ENCODE assay signal across 17 cellular contexts in the genomic region with DNA sequence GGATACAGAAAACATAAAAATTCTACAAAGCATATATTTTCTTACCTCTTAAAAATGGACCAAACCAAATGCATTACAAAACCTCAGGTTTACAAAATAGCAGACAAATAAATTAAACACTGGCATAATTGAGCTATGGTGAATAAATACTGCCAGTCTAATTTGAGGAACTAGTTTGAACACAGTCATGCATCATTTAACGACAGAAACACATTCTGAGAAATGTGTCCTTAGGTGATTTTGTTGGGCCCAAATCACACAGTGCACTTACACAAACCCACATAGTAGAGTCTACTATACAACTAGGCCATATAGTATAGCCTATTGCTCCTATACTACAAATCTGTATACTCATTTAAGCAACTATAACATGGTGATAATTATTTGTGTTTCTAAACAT.
DNase-seq lines count a peak whose midpoint lies in the region; ATAC-seq, FAIRE-seq and TF ChIP-seq lines count a peak whose summit lies in the region.
"Had no signal": no experiment of that assay in that cellular context is flagged by ENCODE, and none has a peak within 500 bp of the region (broad histone marks: within the 10 kb centered on the region; RNA-seq: fewer than 3 reads in every experiment).

No MANE protein-coding gene starts in this region.

- H3K27ac ChIP-seq in DOHH2 (ENCODE audit: low read depth, low read length): no peak overlapping the region
- H3K27ac ChIP-seq in IMR-90 (ENCODE audit: insufficient read depth, low read length): no peak overlapping the region
- peak overlapping the region; percentile 63 for H3K27ac ChIP-seq in OCI-LY3 (ENCODE audit: low read length)
- no peak overlapping the region for H3K27ac ChIP-seq in GM12878 (ENCODE audit: control insufficient read depth, insufficient read depth)
- no peak overlapping the region for H3K27ac ChIP-seq in suprapubic skin
- H3K27ac ChIP-seq: BLaER1 treated with 17β-estradiol and CSF1 and Interleukin-3, amounts not matched to agents 10 nM and 100 nM; HL-60 had no signal

- intact Hi-C loops in IMR-90 (cut with micrococcal nuclease): loop anchor here (10.0 kb wide), 1 partner anchor 280 kb away; no protein-coding TSS in a partner anchor
- intact Hi-C loops in GM12878 (cut with micrococcal nuclease; ENCODE audit: unreplicated experiment): no loop called here

- no CpG with 5 or more reads among the region's 1 CpG for WGBS in IMR-90 (ENCODE audit: extremely low coverage in 2 of 2, insufficient read length in 1 of 2), 2 experiments
- WGBS in GM12878 (ENCODE audit: insufficient coverage, insufficient replicate concordance, low lambda C conversion rate, missing lambda C conversion rate): 5% methylated on average over 1 of the region's 1 CpG
- WGBS in suprapubic skin: 75% methylated on average over 1 of the region's 1 CpG

- H3K4me1 ChIP-seq in DOHH2 (ENCODE audit: control insufficient read depth, low read length) (peaks cover 32% of the 10 kb centered on the region), IMR-90 (ENCODE audit: control insufficient read depth, insufficient read depth, low read length) (peaks cover 7% of the 10 kb centered on the region), OCI-LY3 (ENCODE audit: low read length) (peaks cover 53% of the 10 kb centered on the region), GM12878 (ENCODE audit: control insufficient read depth, insufficient read depth, low read length) (no peaks in the 10 kb centered on the region), suprapubic skin (peaks cover 10% of the 10 kb centered on the region)

- no peaks in the 10 kb centered on the region for H3K79me2 ChIP-seq in DOHH2 (ENCODE audit: control insufficient read depth, low read length)
- no peaks in the 10 kb centered on the region for H3K79me2 ChIP-seq in OCI-LY3 (ENCODE audit: low read length)
- H3K79me2 ChIP-seq in GM12878 (ENCODE audit: control insufficient read depth, insufficient read depth, low read length): no peaks in the 10 kb centered on the region

- no peak overlapping the region for H2BK120ac ChIP-seq in IMR-90 (ENCODE audit: low read depth, low read length)

- H4K5ac ChIP-seq in IMR-90 (ENCODE audit: low read depth, low read length): no peak overlapping the region

- dilution Hi-C loops in IMR-90 (cut with HindIII; ENCODE audit: low sequenced_read_pairs, unreplicated experiment): no loop called here

- H3K9me3 ChIP-seq in DOHH2 (ENCODE audit: control insufficient read depth, insufficient read depth, low read length) (no peaks in the 10 kb centered on the region), IMR-90 (ENCODE audit: control insufficient read depth, insufficient read depth, low read length) (peaks cover 2% of the 10 kb centered on the region; the same call in 1 of the 2 replicates), OCI-LY3 (ENCODE audit: insufficient read depth, low read length) (peaks cover 24% of the 10 kb centered on the region), GM12878 (replicated peaks; ENCODE audit: control insufficient read depth, insufficient read depth, low read length) (peaks cover 2% of the 10 kb centered on the region; the same call in 2 of the 3 replicates), suprapubic skin (peaks cover 10% of the 10 kb centered on the region)

- TF ChIP-seq EP300 in GM12878 (IDR thresholded peaks at IDR 0.05; ENCODE audit: borderline replicate concordance in 1 of 2, control insufficient read depth in 1 of 2, low read depth in 2 of 2, low read length in 2 of 2) (no peak), suprapubic skin (IDR thresholded peaks at IDR 0.05) (no peak)

- 0 out of 2 replicates have a peak overlapping the region, but pooled peaks have one; percentile 48 for H2AK5ac ChIP-seq in IMR-90 (ENCODE audit: low read depth, low read length)

- H2AK9ac ChIP-seq in IMR-90 (replicated peaks; ENCODE audit: low read depth, low read length, poor library complexity): no peak overlapping the region

- no peak for ATAC-seq in IMR-90 (ENCODE audit: low read depth)
- peak; percentile 48; the same call in 2 of the 3 replicates for ATAC-seq in GM12878

- H3K4me3 ChIP-seq in DOHH2 (ENCODE audit: low read length) (no peak overlapping the region), IMR-90 (ENCODE audit: insufficient read depth, low read depth, low read length) (no peak overlapping the region), OCI-LY3 (ENCODE audit: low read length) (no peak overlapping the region), GM12878 (no peak overlapping the region), suprapubic skin (no peak overlapping the region)
- H3K4me3 ChIP-seq: BLaER1 treated with 17β-estradiol and CSF1 and Interleukin-3, amounts not matched to agents 10 nM and 100 nM; HAP-1 had no signal

- H2BK5ac ChIP-seq in IMR-90 (ENCODE audit: low read depth, low read length, poor library complexity, severe bottlenecking): no peak overlapping the region

- H3K4me2 ChIP-seq in DOHH2 (ENCODE audit: low read length) (0 out of 2 replicates have a peak overlapping the region, but pooled peaks have one; percentile 2), IMR-90 (ENCODE audit: low read depth, low read length) (no peak overlapping the region), OCI-LY3 (ENCODE audit: low read length) (peak overlapping the region; percentile 55), GM12878 (ENCODE audit: control insufficient read depth, insufficient read depth) (no peak overlapping the region)
- H3K4me2 ChIP-seq: BLaER1 treated with 17β-estradiol and CSF1 and Interleukin-3, amounts not matched to agents 10 nM and 100 nM had no signal

- POLR2A ChIA-PET in IMR-90 (lab: Charles Lee; ENCODE audit: unreplicated experiment) (no interaction called here), GM12878 (lab: Charles Lee) (no interaction called here)

- peaks cover 2% of the 10 kb centered on the region; the same call in 1 of the 2 replicates for H3K9me1 ChIP-seq in IMR-90 (ENCODE audit: insufficient read depth, low read length)

- no peak overlapping the region for H2AFZ ChIP-seq in IMR-90 (replicated peaks; ENCODE audit: low read length, poor library complexity)
- H2AFZ ChIP-seq in OCI-LY3 (ENCODE audit: low read depth, low read length): no peak overlapping the region
- no peak overlapping the region for H2AFZ ChIP-seq in GM12878 (ENCODE audit: control insufficient read depth, low read depth, low read length)

- no peak overlapping the region for H4K8ac ChIP-seq in IMR-90 (ENCODE audit: low read depth in 2 of 2, low read length in 2 of 2)

- DNase-seq in IMR-90: no peak
- no peak for DNase-seq in GM12878 (ENCODE audit: low read depth, low spot score)
- no peak for DNase-seq in activated CD8-positive, alpha-beta memory T cell treated with anti-CD3 and anti-CD28 coated beads for 24 hours
- DNase-seq in NCI-H187 treated with DMSO at 0.1 percent for 48 hours (lab: John Stamatoyannopoulos, UW): no peak
- no peak for DNase-seq in SKM-1 (lab: John Stamatoyannopoulos, UW; ENCODE audit: unreplicated experiment)
- no peak for DNase-seq in suprapubic skin (ENCODE audit: low spot score in 2 of 2)
- DNase-seq: ACHN; Calu3; CD4-positive, CD25-positive, alpha-beta regulatory T cell; DMS 273 treated with DMSO at 0.1 percent for 48 hours had no signal

- TF ChIP-seq CTCF in DOHH2 (IDR thresholded peaks at IDR 0.05; ENCODE audit: low read depth, low read length, poor library complexity, severe bottlenecking): no peak
- TF ChIP-seq CTCF in IMR-90 (conservative IDR thresholded peaks at IDR 0.05; ENCODE audit: low read depth, low read length): no peak
- TF ChIP-seq CTCF in OCI-LY3 (IDR thresholded peaks at IDR 0.05; ENCODE audit: low read depth, low read length): no peak
- TF ChIP-seq CTCF in GM12878 (IDR thresholded peaks at IDR 0.05 in 2 of 3, conservative IDR thresholded peaks at IDR 0.05 in 1 of 3; ENCODE audit: control insufficient read depth in 2 of 3, extremely low read depth in 1 of 3, insufficient read depth in 1 of 3, low read depth in 3 of 3, low read length in 3 of 3): no peak
- no peak for TF ChIP-seq CTCF in suprapubic skin (IDR thresholded peaks at IDR 0.05)

- H2BK20ac ChIP-seq in IMR-90 (ENCODE audit: low read depth, low read length): no peak overlapping the region

- peak; percentile 35 for FAIRE-seq in GM12878 (lab: Jason Lieb, UNC)
- FAIRE-seq: GM12892, H1 had no signal

- peak overlapping the region; percentile 26; the same call in 1 of the 2 replicates for H3K18ac ChIP-seq in IMR-90 (ENCODE audit: low read depth, low read length)

- H2BK15ac ChIP-seq in IMR-90 (ENCODE audit: low read depth, low read length): no peak overlapping the region

- BruUV-seq in IMR-90 (replicated peaks; lab: Mats Ljungman, UMichigan) (no TSS peak), GM12878 (replicated peaks; lab: Mats Ljungman, UMichigan) (no TSS peak)

- H3K27me3 ChIP-seq in DOHH2 (ENCODE audit: control insufficient read depth, low read length) (no peaks in the 10 kb centered on the region), IMR-90 (ENCODE audit: control insufficient read depth, insufficient read depth, low read length) (no peaks in the 10 kb centered on the region), OCI-LY3 (ENCODE audit: low read depth, low read length) (no peaks in the 10 kb centered on the region), GM12878 (replicated peaks in 1 of 2; ENCODE audit: control insufficient read depth in 2 of 2, insufficient read depth in 2 of 2, low read length in 1 of 2) (no peaks in the 10 kb centered on the region), suprapubic skin (no peaks in the 10 kb centered on the region)
- H3K27me3 ChIP-seq: BLaER1 treated with 17β-estradiol and CSF1 and Interleukin-3, amounts not matched to agents 10 nM and 100 nM had no signal

- H3K14ac ChIP-seq in IMR-90 (replicated peaks; ENCODE audit: low read depth, low read length): no peak overlapping the region

- RAD21 ChIA-PET in GM12878 (lab: Charles Lee; ENCODE audit: unreplicated experiment): no interaction called here

- TF ChIP-seq POLR2A in IMR-90 (IDR thresholded peaks at IDR 0.05; ENCODE audit: low read depth, low read length) (no peak), GM12878 (IDR thresholded peaks at IDR 0.05; ENCODE audit: low read depth, low read length) (no peak), suprapubic skin (IDR thresholded peaks at IDR 0.05) (no peak)

- no peak overlapping the region for H3K23ac ChIP-seq in IMR-90 (ENCODE audit: low read depth, low read length)

- H3K4ac ChIP-seq in IMR-90 (ENCODE audit: low read depth, low read length): no peak overlapping the region

- H3K36me3 ChIP-seq in DOHH2 (ENCODE audit: control insufficient read depth, low read length): no peaks in the 10 kb centered on the region
- no peaks in the 10 kb centered on the region for H3K36me3 ChIP-seq in IMR-90 (ENCODE audit: control insufficient read depth, insufficient read depth, low read length)
- peaks cover 35% of the 10 kb centered on the region for H3K36me3 ChIP-seq in OCI-LY3 (replicated peaks; ENCODE audit: low read depth, low read length)
- no peaks in the 10 kb centered on the region for H3K36me3 ChIP-seq in GM12878 (ENCODE audit: control insufficient read depth in 2 of 2, insufficient read depth in 2 of 2, low read length in 1 of 2)
- H3K36me3 ChIP-seq in suprapubic skin: no peaks in the 10 kb centered on the region
- H3K36me3 ChIP-seq: HAP-1 had no signal

- H3K9ac ChIP-seq in IMR-90 (ENCODE audit: low read depth, low read length): no peak overlapping the region
- no peak overlapping the region for H3K9ac ChIP-seq in OCI-LY3 (ENCODE audit: low read length)
- no peak overlapping the region for H3K9ac ChIP-seq in GM12878 (ENCODE audit: control insufficient read depth, insufficient read depth, low read length)
- H3K9ac ChIP-seq: BLaER1 treated with 17β-estradiol and CSF1 and Interleukin-3, amounts not matched to agents 10 nM and 100 nM had no signal

- H3K9me2 ChIP-seq in DOHH2 (replicated peaks; ENCODE audit: control insufficient read depth, low read length): no peaks in the 10 kb centered on the region

- no peaks in the 10 kb centered on the region for H3F3A ChIP-seq in DOHH2 (ENCODE audit: control insufficient read depth, insufficient read depth)

- H3K56ac ChIP-seq in IMR-90 (ENCODE audit: extremely low read depth, insufficient read depth, low read length): no peak overlapping the region

- H3K79me1 ChIP-seq in IMR-90 (ENCODE audit: low read depth in 1 of 2, low read length in 2 of 2): no peaks in the 10 kb centered on the region

- H4K91ac ChIP-seq in IMR-90 (ENCODE audit: insufficient read depth, low read depth, low read length): no peak overlapping the region

- in situ Hi-C loops in IMR-90 (cut with MboI; ENCODE audit: low sequenced_read_pairs) (no loop called here), GM12878 (cut with MboI) (no loop called here)

- TF ChIP-seq RAD21 in IMR-90 (IDR thresholded peaks at IDR 0.05; ENCODE audit: low read length) (no peak), GM12878 (IDR thresholded peaks at IDR 0.05; ENCODE audit: insufficient read depth, low read depth, low read length) (no peak)

- H4K20me1 ChIP-seq in DOHH2 (ENCODE audit: control insufficient read depth, insufficient read depth, low read depth, low read length) (no peaks in the 10 kb centered on the region), IMR-90 (ENCODE audit: insufficient read depth, low read length) (no peaks in the 10 kb centered on the region), OCI-LY3 (ENCODE audit: insufficient read depth, low read length) (no peaks in the 10 kb centered on the region), GM12878 (ENCODE audit: control insufficient read depth, insufficient read depth) (no peaks in the 10 kb centered on the region)
- H4K20me1 ChIP-seq: BLaER1 treated with 17β-estradiol and CSF1 and Interleukin-3, amounts not matched to agents 10 nM and 100 nM had no signal

- SMC1A ChIA-PET in GM12878 (lab: Charles Lee; ENCODE audit: uncharacterized antibody, unreplicated experiment): interaction anchor here (0.9 kb wide), 1 partner anchor 11 kb away, joined by 4 read pairs; no protein-coding TSS in a partner anchor

- CTCF ChIA-PET in IMR-90 (lab: Yijun Ruan, JAX): no interaction called here
- CTCF ChIA-PET in GM12878 (lab: Yijun Ruan, JAX): no interaction called here

Comparison
In these comparisons a context has a peak if more than half of its experiments do, and no peak if none do; other contexts are left out.
1. H3K4me2 ChIP-seq: peak in DOHH2 (single experiment) and OCI-LY3 (single experiment); none in IMR-90 (single experiment) and GM12878 (single experiment).